ENCODE assay signal across 16 cellular contexts in genomic region chr1:154742586-154742985, GRCh38.
DNase-seq lines count a peak whose midpoint lies in the region; ATAC-seq and TF ChIP-seq lines count a peak whose summit lies in the region.
"Had no signal": no experiment of that assay in that cellular context is flagged by ENCODE, and none has a peak within 500 bp of the region (broad histone marks: within the 10 kb centered on the region; RNA-seq: fewer than 3 reads in every experiment).

No MANE protein-coding gene starts in this region.

- no peak overlapping the region for H3K4me3 ChIP-seq in adrenal gland
- H3K4me3 ChIP-seq in gastrocnemius medialis = no peak overlapping the region
- H3K4me3 ChIP-seq in WERI-Rb-1 (ENCODE audit: low read depth, low read length) = no peak overlapping the region
- H3K4me3 ChIP-seq in mammary epithelial cell (replicated peaks in 1 of 3; ENCODE audit: insufficient read depth in 1 of 3, low read depth in 2 of 3, low read length in 3 of 3) = no peak overlapping the region
- H3K4me3 ChIP-seq: MG63 had no signal

- no peaks in the 10 kb centered on the region for H3K36me3 ChIP-seq in adrenal gland (replicated peaks in 1 of 2)
- no peaks in the 10 kb centered on the region for H3K36me3 ChIP-seq in gastrocnemius medialis
- no peaks in the 10 kb centered on the region for H3K36me3 ChIP-seq in WERI-Rb-1
- no peaks in the 10 kb centered on the region for H3K36me3 ChIP-seq in mammary epithelial cell (ENCODE audit: insufficient read depth, low read length)
- H3K36me3 ChIP-seq: MG63 had no signal

- TF ChIP-seq CTCF in adrenal gland (IDR thresholded peaks at IDR 0.05) (no peak), gastrocnemius medialis (IDR thresholded peaks at IDR 0.05 in 4 of 5, conservative IDR thresholded peaks at IDR 0.05 in 1 of 5) (no peak), WERI-Rb-1 (IDR thresholded peaks at IDR 0.05; ENCODE audit: low read depth, low read length) (no peak), mammary epithelial cell (conservative IDR thresholded peaks at IDR 0.05 in 1 of 2, IDR thresholded peaks at IDR 0.05 in 1 of 2; ENCODE audit: extremely low read depth in 1 of 2, insufficient read depth in 1 of 2, low read depth in 1 of 2, low read length in 2 of 2) (no peak)

- DNase-seq in NCI-H510A treated with DMSO at 0.1 percent for 48 hours (lab: John Stamatoyannopoulos, UW) (peak; percentile 47), NCI-H510A (lab: John Stamatoyannopoulos, UW) (no peak), adrenal gland (peak in 5 of 7 donors; percentile 31 to 58 (median 48)), islet precursor cell (peak; percentile 30), gastrocnemius medialis (no peak), WERI-Rb-1 (no peak), mammary epithelial cell (no peak), T-helper 2 cell (no peak)
- DNase-seq: Calu3; CD4-positive, alpha-beta memory T cell; DMS53; MG63; NCI-H1092 treated with DMSO at 0.1 percent for 48 hours; NCI-H1930; NCI-H524 treated with DMSO at 0.1 percent for 48 hours had no signal

- H3K27me3 ChIP-seq in adrenal gland = no peaks in the 10 kb centered on the region
- no peaks in the 10 kb centered on the region for H3K27me3 ChIP-seq in gastrocnemius medialis
- peaks cover 100% of the 10 kb centered on the region for H3K27me3 ChIP-seq in WERI-Rb-1 (ENCODE audit: insufficient read depth, low read depth, severe bottlenecking)
- H3K27me3 ChIP-seq in mammary epithelial cell (ENCODE audit: insufficient read depth, low read length) = peaks cover 2% of the 10 kb centered on the region
- H3K27me3 ChIP-seq: MG63 had no signal

- H3K9me3 ChIP-seq in adrenal gland (replicated peaks in 1 of 3) = no peaks in the 10 kb centered on the region
- H3K9me3 ChIP-seq in gastrocnemius medialis = no peaks in the 10 kb centered on the region
- peaks cover 19% of the 10 kb centered on the region for H3K9me3 ChIP-seq in WERI-Rb-1 (ENCODE audit: severe bottlenecking)
- H3K9me3 ChIP-seq in mammary epithelial cell (replicated peaks; ENCODE audit: insufficient read depth, low read length) = no peaks in the 10 kb centered on the region
- H3K9me3 ChIP-seq: MG63 had no signal

- 44 to 64% (median 52%) methylated on average over 4 to 11 of the region's 11 CpGs for WGBS in adrenal gland, 4 donors
- 84% methylated on average over 9 of the region's 11 CpGs for WGBS in mammary epithelial cell (ENCODE audit: low coverage, missing lambda C conversion rate)

- no peaks in the 10 kb centered on the region for H3K79me2 ChIP-seq in mammary epithelial cell (ENCODE audit: insufficient read depth, low read length)

- H3K4me1 ChIP-seq in adrenal gland (replicated peaks in 1 of 2) (peaks cover 0 to 21% of the 10 kb centered on the region in 2 donors), gastrocnemius medialis (peaks cover 29 to 40% of the 10 kb centered on the region in 2 donors), mammary epithelial cell (ENCODE audit: insufficient read depth, low read length) (no peaks in the 10 kb centered on the region)

- no peak overlapping the region for H3K9ac ChIP-seq in mammary epithelial cell (ENCODE audit: insufficient read depth, low read length)

- no peaks in the 10 kb centered on the region for H4K20me1 ChIP-seq in mammary epithelial cell (ENCODE audit: insufficient read depth, low read length)

- peak in 1 of 2 donors; percentile 31 for ATAC-seq in gastrocnemius medialis
- ATAC-seq: Panc1 had no signal

- no peak overlapping the region for H2AFZ ChIP-seq in mammary epithelial cell (ENCODE audit: low read depth, low read length)

- H3K4me2 ChIP-seq in mammary epithelial cell (ENCODE audit: insufficient read depth, low read depth, low read length) = no peak overlapping the region

- intact Hi-C loops in adrenal gland (cut with DNase I) (no loop called here), gastrocnemius medialis (cut with DNase I; ENCODE audit: low total_unique reads) (loop anchor here (2.0 to 10.0 kb wide), 2 partner anchors 74 to 178 kb away; partner anchors contain the start of gene CHRNB2), mammary epithelial cell (cut with micrococcal nuclease) (no loop called here)

- no TSS peak for BruUV-seq in mammary epithelial cell (replicated peaks; lab: Mats Ljungman, UMichigan)

- H3K27ac ChIP-seq in adrenal gland = no peak overlapping the region
- peak overlapping the region in 3 of 4 donors; percentile 68 to 81 (median 76) for H3K27ac ChIP-seq in gastrocnemius medialis
- no peak overlapping the region for H3K27ac ChIP-seq in WERI-Rb-1
- H3K27ac ChIP-seq in mammary epithelial cell (ENCODE audit: insufficient read depth, low read depth, low read length) = no peak overlapping the region

- CTCF ChIA-PET in mammary epithelial cell (lab: Charles Lee; ENCODE audit: low non-redundant PET) = no interaction called here

- no peak for TF ChIP-seq POLR2A in adrenal gland (IDR thresholded peaks at IDR 0.05)
- TF ChIP-seq POLR2A in gastrocnemius medialis (IDR thresholded peaks at IDR 0.05) = no peak

- in situ Hi-C loops in gastrocnemius medialis (cut with MboI; ENCODE audit: low sequenced_read_pairs in 4 of 4) (no loop called here), mammary epithelial cell (cut with MboI; ENCODE audit: low sequenced_read_pairs in 2 of 2) (no loop called here)

- dilution Hi-C loops in mammary epithelial cell (cut with HindIII; ENCODE audit: low sequenced_read_pairs) = no loop called here

Comparison
In these comparisons a context has a peak if more than half of its experiments do, and no peak if none do; other contexts are left out.
1. DNase-seq: peak in NCI-H510A treated with DMSO at 0.1 percent for 48 hours (single experiment), adrenal gland (5 of 7) and islet precursor cell (single experiment); none in NCI-H510A (single experiment), gastrocnemius medialis (0 of 2), WERI-Rb-1 (single experiment), mammary epithelial cell (single experiment) and T-helper 2 cell (0 of 5).
2. H3K27ac ChIP-seq: peak in gastrocnemius medialis (3 of 4); none in adrenal gland (0 of 5), WERI-Rb-1 (single experiment) and mammary epithelial cell (single experiment).